Comparison of ENCODE assay signal across 13 cellular contexts in genomic region chr6:137864812-137865508, GRCh38. TPM values are rescaled to one million over a fixed set of nuclear protein-coding genes. Genes with fewer than 3 reads are reported as not detected.
A peak's percentile ranks its signal among the peaks of the same experiment; 100 is the strongest.
DNase-seq lines count a peak whose midpoint lies in the region; ATAC-seq and TF ChIP-seq lines count a peak whose summit lies in the region.
"Had no signal": no experiment of that assay in that cellular context is flagged by ENCODE, and none has a peak within 500 bp of the region (broad histone marks: within the 10 kb centered on the region; RNA-seq: fewer than 3 reads in every experiment).

No MANE protein-coding gene starts in this region.

- H3K27me3 Mint-ChIP-seq in activated naive CD8-positive, alpha-beta T cell treated with anti-CD3 and anti-CD28 coated beads, Interleukin-2, amount 50 U/mL, for 24 hours, result no peaks in the 10 kb centered on the region

- peaks cover 57% of the 10 kb centered on the region for H3K4me1 Mint-ChIP-seq in activated naive CD8-positive, alpha-beta T cell treated with anti-CD3 and anti-CD28 coated beads, Interleukin-2, amount 50 U/mL, for 24 hours

- H3K4me3 ChIP-seq in cardiac muscle cell (no peak overlapping the region), mesodermal cell (ENCODE audit: extremely low read depth, insufficient read depth, low read length, poor library complexity, severe bottlenecking) (no peak overlapping the region), transverse colon (no peak overlapping the region)

- H3K27ac Mint-ChIP-seq in activated naive CD8-positive, alpha-beta T cell treated with anti-CD3 and anti-CD28 coated beads, Interleukin-2, amount 50 U/mL, for 24 hours, result peak overlapping the region; percentile 2

- TF ChIP-seq CTCF in cardiac muscle cell (IDR thresholded peaks at IDR 0.05; ENCODE audit: low read depth, low read length), result no peak
- TF ChIP-seq CTCF in transverse colon (IDR thresholded peaks at IDR 0.05), result no peak

- H3K9me3 Mint-ChIP-seq in activated naive CD8-positive, alpha-beta T cell treated with anti-CD3 and anti-CD28 coated beads, Interleukin-2, amount 50 U/mL, for 24 hours, result no peaks in the 10 kb centered on the region

- ATAC-seq in left ventricle myocardium superior, result no peak
- ATAC-seq in activated naive CD8-positive, alpha-beta T cell treated with anti-CD3 and anti-CD28 coated beads, Interleukin-2, amount 50 U/mL, for 24 hours, result no peak
- no peak for ATAC-seq in HG03460 (IDR thresholded peaks at IDR 0.05; ENCODE audit: unreplicated experiment)
- ATAC-seq: left cardiac atrium had no signal

- in situ Hi-C loops in transverse colon (cut with MboI; ENCODE audit: low pct_ligation_motif_present in 1 of 4, low pct_unique_long_range_greater_than_20kb in 1 of 4, low sequenced_read_pairs in 3 of 4), result loop anchor here (5.0 to 10.0 kb wide), 4 partner anchors 150 to 160 kb away; no protein-coding TSS in a partner anchor

- H3K27ac ChIP-seq in cardiac muscle cell (peak overlapping the region; percentile 71), mesodermal cell (ENCODE audit: low read depth, low read length, severe bottlenecking) (peak overlapping the region; percentile 75), transverse colon (peak overlapping the region in 3 of 4 donors; percentile 86 to 97 (median 91))

- H3K36me3 Mint-ChIP-seq in activated naive CD8-positive, alpha-beta T cell treated with anti-CD3 and anti-CD28 coated beads, Interleukin-2, amount 50 U/mL, for 24 hours (ENCODE audit: low read depth), result peaks cover 37% of the 10 kb centered on the region

- no peak for TF ChIP-seq POLR2A in transverse colon (IDR thresholded peaks at IDR 0.05)

- H3K9me3 ChIP-seq in cardiac muscle cell (ENCODE audit: low read depth) (no peaks in the 10 kb centered on the region), mesodermal cell (ENCODE audit: control insufficient read depth, low read length) (no peaks in the 10 kb centered on the region), transverse colon (no peaks in the 10 kb centered on the region)

- H3K36me3 ChIP-seq in cardiac muscle cell (no peaks in the 10 kb centered on the region), mesodermal cell (ENCODE audit: control insufficient read depth, insufficient read depth, low read length) (no peaks in the 10 kb centered on the region), transverse colon (no peaks in the 10 kb centered on the region)

- no peak for TF ChIP-seq EP300 in transverse colon (IDR thresholded peaks at IDR 0.05; ENCODE audit: low read depth)

- intact Hi-C loops in left ventricle myocardium superior (cut with micrococcal nuclease), result no loop called here
- intact Hi-C loops in transverse colon (cut with DNase I; ENCODE audit: low total_unique reads), result no loop called here

- H3K4me1 ChIP-seq in cardiac muscle cell (ENCODE audit: low read depth) (peaks cover 39% of the 10 kb centered on the region), mesodermal cell (ENCODE audit: control insufficient read depth, insufficient read depth, low read length, poor library complexity, severe bottlenecking) (peaks cover 21% of the 10 kb centered on the region), transverse colon (peaks cover 4 to 44% (median 19%) of the 10 kb centered on the region in 4 donors)

- 71 to 82% methylated on average over 2 to 4 of the region's 4 CpGs for WGBS in mesodermal cell (ENCODE audit: insufficient coverage in 2 of 2), 2 experiments
- WGBS in transverse colon (ENCODE audit: low coverage in 1 of 2), 2 donors, result 81 to 100% methylated on average over 2 to 4 of the region's 4 CpGs

- H3K4me3 Mint-ChIP-seq in activated naive CD8-positive, alpha-beta T cell treated with anti-CD3 and anti-CD28 coated beads, Interleukin-2, amount 50 U/mL, for 24 hours, result peak overlapping the region; percentile 93

- DNase-seq in cardiac muscle cell (ENCODE audit: low read depth in 1 of 2, low spot score in 1 of 2) (peak in 1 of 2 donors; percentile 20), left ventricle myocardium superior (no peak), transverse colon (no peak), NAMALWA (ENCODE audit: low spot score) (no peak), NCI-H1105 treated with DMSO at 0.1 percent for 48 hours (lab: John Stamatoyannopoulos, UW) (no peak)
- DNase-seq in activated naive CD8-positive, alpha-beta T cell treated with anti-CD3 and anti-CD28 coated beads, Interleukin-2, amount 50 U/mL, for 24 hours, result no peak
- DNase-seq: amygdala; effector CD8-positive, alpha-beta T cell; KBM-7; left cardiac atrium; NCI-H2029 treated with DMSO at 0.1 percent for 48 hours had no signal

- H3K27me3 ChIP-seq in cardiac muscle cell (no peaks in the 10 kb centered on the region), transverse colon (no peaks in the 10 kb centered on the region)

RNA-seq across cellular contexts. Expression of gene TNFAIP3, which starts 2.1 kb away (rescaled TPM):
- total RNA-seq in cardiac muscle cell, result 7.9 and 12.2 TPM in 2 replicates
- 7.9 and 11.5 TPM in 2 replicates for polyA plus RNA-seq in cardiac muscle cell
- 9.9 TPM for total RNA-seq in left ventricle myocardium superior
- polyA plus RNA-seq in mesodermal cell (2013, experiment 1 of 2), result 18.1 TPM
- 14.6 TPM for polyA plus RNA-seq in mesodermal cell (2013, experiment 2 of 2)
- total RNA-seq in transverse colon, result 10 to 100 TPM; 21.4 to 46.8 (median 36.3) TPM
